ENCODE assay signal across 8 cellular contexts in genomic region chr2:47905454-47906260, GRCh38. TPM values are rescaled to one million over a fixed set of nuclear protein-coding genes. Genes with fewer than 3 reads are reported as not detected.
A peak's percentile ranks its signal among the peaks of the same experiment; 100 is the strongest.
DNase-seq lines count a peak whose midpoint lies in the region; ATAC-seq, FAIRE-seq and TF ChIP-seq lines count a peak whose summit lies in the region.

No MANE protein-coding gene starts in this region.

- DNase-seq in SIG-M5 treated with dmso at 0.1 percent for 504 hours (lab: John Stamatoyannopoulos, UW; ENCODE audit: unreplicated experiment) = peak; percentile 46
- DNase-seq in SIG-M5 (lab: John Stamatoyannopoulos, UW) = no peak
- DNase-seq in RCC 7860 (ENCODE audit: low spot score) = peak; percentile 22
- peak; percentile 85 for DNase-seq in activated effector memory CD4-positive, alpha-beta T cell treated with anti-CD3 and anti-CD28 coated beads, Interleukin-2, amount 50 U/mL, for 16 hours
- DNase-seq in fibroblast of villous mesenchyme (ENCODE audit: low read depth) = peak; percentile 53
- peak; percentile 50 for DNase-seq in neural crest cell (ENCODE audit: low read depth, low spot score)

- peak overlapping the region; percentile 97 for H3K27ac Mint-ChIP-seq in neural crest cell (ENCODE audit: unreplicated experiment)

- peak overlapping the region; percentile 97 for H3K4me3 ChIP-seq in fibroblast of villous mesenchyme (ENCODE audit: low read depth, low read length)

- TF ChIP-seq CTCF in fibroblast of villous mesenchyme (IDR thresholded peaks at IDR 0.05; ENCODE audit: insufficient read depth, low read depth, low read length) = no peak
- no peak for TF ChIP-seq CTCF in neural crest cell (conservative IDR thresholded peaks at IDR 0.05)

- ATAC-seq in HG03196 (IDR thresholded peaks at IDR 0.05; ENCODE audit: unreplicated experiment) = peak; percentile 4

- H3K27me3 Mint-ChIP-seq in neural crest cell (ENCODE audit: low read depth) = peaks cover 2% of the 10 kb centered on the region

- peak overlapping the region; percentile 98 for H3K4me3 Mint-ChIP-seq in neural crest cell

- FAIRE-seq in RCC 7860 (lab: Jason Lieb, UNC) = no peak

- no peaks in the 10 kb centered on the region for H3K9me3 Mint-ChIP-seq in neural crest cell

- peak overlapping the region; percentile 90 for H3K27ac ChIP-seq in temporal lobe (ENCODE audit: low read depth, low read length)

- peaks cover 44% of the 10 kb centered on the region for H3K4me1 Mint-ChIP-seq in neural crest cell

- peaks cover 4% of the 10 kb centered on the region for H3K36me3 Mint-ChIP-seq in neural crest cell (ENCODE audit: low read depth)

RNA-seq across cellular contexts. Expression of gene FBXO11, which starts 0.6 kb away (rescaled TPM):
- total RNA-seq in fibroblast of villous mesenchyme (46.1 and 48.8 TPM in 2 replicates), neural crest cell (85.1 and 86.3 TPM in 2 replicates), temporal lobe (210 TPM)
